Comparison of ENCODE assay signal across 1 cellular context in the genomic region with DNA sequence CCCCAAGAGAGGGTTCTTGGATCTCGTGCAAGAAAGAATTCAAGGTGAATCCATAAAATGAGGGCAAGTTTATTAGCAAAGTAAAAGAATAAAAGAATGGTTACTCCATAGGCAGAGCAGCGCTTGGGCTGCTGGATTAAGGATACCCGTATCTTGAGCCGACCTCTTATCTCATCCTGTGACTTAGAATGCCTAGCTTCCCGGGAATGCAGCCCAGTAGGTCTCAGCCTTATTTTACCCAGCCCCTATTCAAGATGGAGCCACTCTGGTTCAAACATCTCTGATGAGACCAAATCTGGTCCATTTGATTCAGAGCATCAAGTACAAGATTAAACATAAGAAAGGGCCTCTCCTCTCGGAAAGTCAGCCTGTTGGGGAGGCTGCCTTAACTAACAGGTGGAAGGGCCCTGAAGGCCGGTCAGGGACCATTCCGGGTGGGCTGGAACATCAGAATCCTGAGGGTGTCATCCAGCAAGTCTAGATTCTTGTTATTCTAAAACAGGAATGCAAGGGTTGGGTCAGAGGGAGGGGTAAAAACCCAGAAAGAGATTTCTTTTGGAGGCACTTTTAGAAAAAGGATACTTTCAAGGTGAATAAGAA.
TF ChIP-seq lines count a peak whose summit lies in the region.

No MANE protein-coding gene starts in this region.

TF ChIP-seq in K562, 482 proteins besides CTCF, POLR2A, EP300 and RAD21:
- TF ChIP-seq YBX1 (IDR thresholded peaks at IDR 0.05) (no peak), CXXC5 (CRISPR knock-in tag; IDR thresholded peaks at IDR 0.05) (0 out of 2 replicates have a peak, but pooled peaks have one; percentile 12)
- TF ChIP-seq, protein P1, sequence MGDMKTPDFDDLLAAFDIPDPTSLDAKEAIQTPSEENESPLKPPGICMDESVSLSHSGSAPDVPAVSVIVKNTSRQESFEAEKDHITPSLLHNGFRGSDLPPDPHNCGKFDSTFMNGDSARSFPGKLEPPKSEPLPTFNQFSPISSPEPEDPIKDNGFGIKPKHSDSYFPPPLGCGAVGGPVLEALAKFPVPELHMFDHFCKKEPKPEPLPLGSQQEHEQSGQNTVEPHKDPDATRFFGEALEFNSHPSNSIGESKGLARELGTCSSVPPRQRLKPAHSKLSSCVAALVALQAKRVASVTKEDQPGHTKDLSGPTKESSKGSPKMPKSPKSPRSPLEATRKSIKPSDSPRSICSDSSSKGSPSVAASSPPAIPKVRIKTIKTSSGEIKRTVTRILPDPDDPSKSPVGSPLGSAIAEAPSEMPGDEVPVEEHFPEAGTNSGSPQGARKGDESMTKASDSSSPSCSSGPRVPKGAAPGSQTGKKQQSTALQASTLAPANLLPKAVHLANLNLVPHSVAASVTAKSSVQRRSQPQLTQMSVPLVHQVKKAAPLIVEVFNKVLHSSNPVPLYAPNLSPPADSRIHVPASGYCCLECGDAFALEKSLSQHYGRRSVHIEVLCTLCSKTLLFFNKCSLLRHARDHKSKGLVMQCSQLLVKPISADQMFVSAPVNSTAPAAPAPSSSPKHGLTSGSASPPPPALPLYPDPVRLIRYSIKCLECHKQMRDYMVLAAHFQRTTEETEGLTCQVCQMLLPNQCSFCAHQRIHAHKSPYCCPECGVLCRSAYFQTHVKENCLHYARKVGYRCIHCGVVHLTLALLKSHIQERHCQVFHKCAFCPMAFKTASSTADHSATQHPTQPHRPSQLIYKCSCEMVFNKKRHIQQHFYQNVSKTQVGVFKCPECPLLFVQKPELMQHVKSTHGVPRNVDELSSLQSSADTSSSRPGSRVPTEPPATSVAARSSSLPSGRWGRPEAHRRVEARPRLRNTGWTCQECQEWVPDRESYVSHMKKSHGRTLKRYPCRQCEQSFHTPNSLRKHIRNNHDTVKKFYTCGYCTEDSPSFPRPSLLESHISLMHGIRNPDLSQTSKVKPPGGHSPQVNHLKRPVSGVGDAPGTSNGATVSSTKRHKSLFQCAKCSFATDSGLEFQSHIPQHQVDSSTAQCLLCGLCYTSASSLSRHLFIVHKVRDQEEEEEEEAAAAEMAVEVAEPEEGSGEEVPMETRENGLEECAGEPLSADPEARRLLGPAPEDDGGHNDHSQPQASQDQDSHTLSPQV (IDR thresholded peaks at IDR 0.05), result 0 out of 2 replicates have a peak, but pooled peaks have one; percentile 40
